8 cellular contexts compared by ENCODE assay signal in genomic region chr4:149371021-149371420, GRCh38.
DNase-seq lines count a peak whose midpoint lies in the region; ATAC-seq and TF ChIP-seq lines count a peak whose summit lies in the region.

No MANE protein-coding gene starts in this region.

- H3K18ac ChIP-seq in IMR-90 (ENCODE audit: low read depth, low read length): no peak overlapping the region

- no peak overlapping the region for H3K4me2 ChIP-seq in IMR-90 (ENCODE audit: low read depth, low read length)

- H3K4me3 Mint-ChIP-seq in progenitor cell of endocrine pancreas (ENCODE audit: low read depth): no peak overlapping the region

- no peak for TF ChIP-seq POLR2A in IMR-90 (IDR thresholded peaks at IDR 0.05; ENCODE audit: low read depth, low read length)
- TF ChIP-seq POLR2A in stomach (IDR thresholded peaks at IDR 0.05): no peak

- H4K8ac ChIP-seq in IMR-90 (ENCODE audit: low read depth in 2 of 2, low read length in 2 of 2): no peak overlapping the region

- no peak overlapping the region for H4K5ac ChIP-seq in IMR-90 (ENCODE audit: low read depth, low read length)

- intact Hi-C loops in IMR-90 (cut with micrococcal nuclease): loop anchor here (1.0 kb wide), 1 partner anchor 525 kb away; no protein-coding TSS in a partner anchor
- intact Hi-C loops in stomach (cut with DNase I; ENCODE audit: low total_unique reads): no loop called here

- no peak overlapping the region for H2AK5ac ChIP-seq in IMR-90 (ENCODE audit: low read depth, low read length)

- H3K14ac ChIP-seq in IMR-90 (replicated peaks; ENCODE audit: low read depth, low read length): no peak overlapping the region

- H3K36me3 Mint-ChIP-seq in progenitor cell of endocrine pancreas (ENCODE audit: insufficient read depth): no peaks in the 10 kb centered on the region

- no peak overlapping the region for H2BK20ac ChIP-seq in IMR-90 (ENCODE audit: low read depth, low read length)

- peaks cover 4% of the 10 kb centered on the region for H3K4me1 Mint-ChIP-seq in progenitor cell of endocrine pancreas (ENCODE audit: low read depth)

- CTCF ChIA-PET in IMR-90 (lab: Yijun Ruan, JAX): interaction anchor here (1.4 to 1.5 kb wide), 2 partner anchors 8 to 528 kb away, joined by 3 to 5 read pairs; no protein-coding TSS in a partner anchor

- WGBS in IMR-90 (ENCODE audit: extremely low coverage in 2 of 2, insufficient read length in 1 of 2), 2 experiments: no CpG with 5 or more reads among the region's 3 CpGs
- WGBS in stomach, 5 donors: 22 to 26% (median 25%) methylated on average over 3 of the region's 3 CpGs

- peaks cover 4% of the 10 kb centered on the region for H3K27me3 Mint-ChIP-seq in progenitor cell of endocrine pancreas

- H2AFZ ChIP-seq in IMR-90 (replicated peaks; ENCODE audit: low read length, poor library complexity): no peak overlapping the region

- H2AK9ac ChIP-seq in IMR-90 (replicated peaks; ENCODE audit: low read depth, low read length, poor library complexity): no peak overlapping the region

- H3K9me3 ChIP-seq in IMR-90 (ENCODE audit: control insufficient read depth, insufficient read depth, low read length) (no peaks in the 10 kb centered on the region), stomach (no peaks in the 10 kb centered on the region)

- H3K36me3 ChIP-seq in IMR-90 (ENCODE audit: control insufficient read depth, insufficient read depth, low read length) (no peaks in the 10 kb centered on the region), stomach (no peaks in the 10 kb centered on the region)

- no peaks in the 10 kb centered on the region for H3K9me3 Mint-ChIP-seq in progenitor cell of endocrine pancreas (ENCODE audit: low read depth)

- no peak overlapping the region for H2BK15ac ChIP-seq in IMR-90 (ENCODE audit: low read depth, low read length)

- peak; percentile 68 for TF ChIP-seq RAD21 in IMR-90 (IDR thresholded peaks at IDR 0.05; ENCODE audit: low read length)

- H3K27ac ChIP-seq in IMR-90 (ENCODE audit: insufficient read depth, low read length) (no peak overlapping the region), stomach (no peak overlapping the region)

- TF ChIP-seq CTCF in IMR-90 (conservative IDR thresholded peaks at IDR 0.05; ENCODE audit: low read depth, low read length) (peak; percentile 53), progenitor cell of endocrine pancreas (IDR thresholded peaks at IDR 0.05; ENCODE audit: unreplicated experiment) (peak; percentile 62), stomach (IDR thresholded peaks at IDR 0.05) (peak in 1 of 7 experiments; percentile 10)

- no peaks in the 10 kb centered on the region for H3K79me1 ChIP-seq in IMR-90 (ENCODE audit: low read depth in 1 of 2, low read length in 2 of 2)

- no peak overlapping the region for H3K4ac ChIP-seq in IMR-90 (ENCODE audit: low read depth, low read length)

- H3K9ac ChIP-seq in IMR-90 (ENCODE audit: low read depth, low read length): no peak overlapping the region

- no peaks in the 10 kb centered on the region for H3K9me1 ChIP-seq in IMR-90 (ENCODE audit: insufficient read depth, low read length)

- H3K23ac ChIP-seq in IMR-90 (ENCODE audit: low read depth, low read length): no peak overlapping the region

- TF ChIP-seq EP300 in stomach (IDR thresholded peaks at IDR 0.05): no peak

- POLR2A ChIA-PET in IMR-90 (lab: Charles Lee; ENCODE audit: unreplicated experiment): no interaction called here

- H3K56ac ChIP-seq in IMR-90 (ENCODE audit: extremely low read depth, insufficient read depth, low read length): no peak overlapping the region

- no peak overlapping the region for H3K27ac Mint-ChIP-seq in progenitor cell of endocrine pancreas

- in situ Hi-C loops in IMR-90 (cut with MboI; ENCODE audit: low sequenced_read_pairs): loop anchor here (5.0 kb wide), 1 partner anchor 526 kb away; no protein-coding TSS in a partner anchor

- no peak overlapping the region for H4K91ac ChIP-seq in IMR-90 (ENCODE audit: insufficient read depth, low read depth, low read length)

- no peak overlapping the region for H3K4me3 ChIP-seq in IMR-90 (ENCODE audit: insufficient read depth, low read depth, low read length)
- no peak overlapping the region for H3K4me3 ChIP-seq in stomach

- no TSS peak for BruUV-seq in IMR-90 (replicated peaks; lab: Mats Ljungman, UMichigan)

- no peaks in the 10 kb centered on the region for H3K4me1 ChIP-seq in IMR-90 (ENCODE audit: control insufficient read depth, insufficient read depth, low read length)
- H3K4me1 ChIP-seq in stomach: no peaks in the 10 kb centered on the region

- no peak overlapping the region for H2BK120ac ChIP-seq in IMR-90 (ENCODE audit: low read depth, low read length)

- H3K27me3 ChIP-seq in IMR-90 (ENCODE audit: control insufficient read depth, insufficient read depth, low read length) (no peaks in the 10 kb centered on the region), stomach (no peaks in the 10 kb centered on the region)

- ATAC-seq in GM21619 (IDR thresholded peaks at IDR 0.05; ENCODE audit: unreplicated experiment) (peak; percentile 60), IMR-90 (ENCODE audit: low read depth) (peak; percentile 75)

- dilution Hi-C loops in IMR-90 (cut with HindIII; ENCODE audit: low sequenced_read_pairs, unreplicated experiment): no loop called here

- H2BK5ac ChIP-seq in IMR-90 (ENCODE audit: low read depth, low read length, poor library complexity, severe bottlenecking): no peak overlapping the region

- no peaks in the 10 kb centered on the region for H4K20me1 ChIP-seq in IMR-90 (ENCODE audit: insufficient read depth, low read length)

- DNase-seq in GM03348 (ENCODE audit: low spot score) (peak; percentile 52), IMR-90 (peak; percentile 63), RPMI7951 (ENCODE audit: low read depth) (peak; percentile 47), fibroblast of gingiva (ENCODE audit: low read depth) (peak; percentile 68), progenitor cell of endocrine pancreas (ENCODE audit: low spot score, unreplicated experiment) (no peak), T-helper 9 cell (no peak), stomach (no peak)

TF ChIP-seq in IMR-90, 13 proteins besides CTCF, POLR2A, EP300 and RAD21:
- TF ChIP-seq SMC3 (IDR thresholded peaks at IDR 0.05; ENCODE audit: low read depth, low read length) (peak; percentile 54), RFX5 (IDR thresholded peaks at IDR 0.05; ENCODE audit: low read depth, low read length) (no peak), MAZ (IDR thresholded peaks at IDR 0.05; ENCODE audit: borderline replicate concordance, low read depth, low read length) (no peak)

Comparison
In these comparisons a context has a peak if more than half of its experiments do, and no peak if none do; other contexts are left out.
1. DNase-seq: peak in GM03348 (single experiment), IMR-90 (single experiment), RPMI7951 (single experiment) and fibroblast of gingiva (single experiment); none in progenitor cell of endocrine pancreas (single experiment), T-helper 9 cell (single experiment) and stomach (single experiment).